1 cellular context compared by ENCODE assay signal in the genomic region with DNA sequence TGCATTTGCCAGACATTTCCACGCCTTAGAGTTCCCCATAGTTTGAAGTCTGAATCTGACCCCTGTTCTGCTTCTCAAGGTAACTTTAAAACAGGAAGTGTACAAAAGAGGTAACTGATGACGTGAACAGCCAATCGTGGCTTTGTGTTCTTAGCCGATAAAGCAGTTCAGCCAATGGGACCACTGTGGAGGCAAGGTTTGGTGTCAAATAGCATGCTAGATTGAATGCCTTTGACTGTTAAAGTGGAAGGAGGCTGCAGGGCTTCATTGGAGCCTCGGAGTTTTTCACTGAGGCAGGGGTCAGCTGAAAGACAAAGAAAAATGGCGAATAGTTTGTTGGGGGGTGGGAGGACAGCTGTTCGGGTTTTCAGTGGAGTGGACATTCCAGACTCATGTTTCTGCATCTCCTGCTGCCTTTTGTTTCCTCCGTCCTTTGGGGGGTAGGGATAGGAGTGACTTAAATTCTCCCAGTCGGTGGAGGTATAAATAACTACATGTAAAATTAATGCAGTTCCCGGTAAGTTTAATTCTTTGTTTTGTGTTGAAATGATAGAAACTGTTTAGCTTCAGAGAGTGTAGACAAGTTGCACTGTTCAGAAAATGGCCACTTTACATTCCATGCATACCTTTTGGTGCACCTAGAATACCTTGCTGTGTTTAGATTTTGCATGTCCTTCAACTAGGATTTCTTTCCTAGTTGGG.
TF ChIP-seq lines count a peak whose summit lies in the region.

No MANE protein-coding gene starts in this region.

TF ChIP-seq in HepG2, 621 proteins besides CTCF, POLR2A, EP300 and RAD21 (continued from another document and continues in another):
- TF ChIP-seq, protein P1, sequence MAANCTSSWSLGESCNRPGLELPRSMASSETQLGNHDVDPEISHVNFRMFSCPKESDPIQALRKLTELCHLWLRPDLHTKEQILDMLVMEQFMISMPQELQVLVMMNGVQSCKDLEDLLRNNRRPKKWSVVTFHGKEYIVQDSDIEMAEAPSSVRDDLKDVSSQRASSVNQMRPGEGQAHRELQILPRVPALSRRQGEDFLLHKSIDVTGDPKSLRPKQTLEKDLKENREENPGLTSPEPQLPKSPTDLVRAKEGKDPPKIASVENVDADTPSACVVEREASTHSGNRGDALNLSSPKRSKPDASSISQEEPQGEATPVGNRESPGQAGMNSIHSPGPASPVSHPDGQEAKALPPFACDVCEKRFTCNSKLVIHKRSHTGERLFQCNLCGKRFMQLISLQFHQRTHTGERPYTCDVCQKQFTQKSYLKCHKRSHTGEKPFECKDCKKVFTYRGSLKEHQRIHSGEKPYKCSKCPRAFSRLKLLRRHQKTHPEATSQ (CRISPR knock-in tag; IDR thresholded peaks at IDR 0.05; ENCODE audit: borderline replicate concordance), result no peak
- TF ChIP-seq, protein P2, sequence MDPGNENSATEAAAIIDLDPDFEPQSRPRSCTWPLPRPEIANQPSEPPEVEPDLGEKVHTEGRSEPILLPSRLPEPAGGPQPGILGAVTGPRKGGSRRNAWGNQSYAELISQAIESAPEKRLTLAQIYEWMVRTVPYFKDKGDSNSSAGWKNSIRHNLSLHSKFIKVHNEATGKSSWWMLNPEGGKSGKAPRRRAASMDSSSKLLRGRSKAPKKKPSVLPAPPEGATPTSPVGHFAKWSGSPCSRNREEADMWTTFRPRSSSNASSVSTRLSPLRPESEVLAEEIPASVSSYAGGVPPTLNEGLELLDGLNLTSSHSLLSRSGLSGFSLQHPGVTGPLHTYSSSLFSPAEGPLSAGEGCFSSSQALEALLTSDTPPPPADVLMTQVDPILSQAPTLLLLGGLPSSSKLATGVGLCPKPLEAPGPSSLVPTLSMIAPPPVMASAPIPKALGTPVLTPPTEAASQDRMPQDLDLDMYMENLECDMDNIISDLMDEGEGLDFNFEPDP (CRISPR knock-in tag; conservative IDR thresholded peaks at IDR 0.05), result no peak
- TF ChIP-seq PAX8 (CRISPR knock-in tag; IDR thresholded peaks at IDR 0.05; ENCODE audit: borderline replicate concordance) (no peak), ZNF552 (CRISPR knock-in tag; IDR thresholded peaks at IDR 0.05; ENCODE audit: borderline replicate concordance) (no peak), GTF2F1 (IDR thresholded peaks at IDR 0.05; ENCODE audit: low read length) (no peak), NFYB (CRISPR knock-in tag; IDR thresholded peaks at IDR 0.05) (peak; percentile 99), MTF2 (CRISPR knock-in tag; IDR thresholded peaks at IDR 0.05; ENCODE audit: borderline replicate concordance) (no peak), ZNF570 (CRISPR knock-in tag; IDR thresholded peaks at IDR 0.05; ENCODE audit: borderline replicate concordance) (no peak), ZNF660 (CRISPR knock-in tag; IDR thresholded peaks at IDR 0.05; ENCODE audit: borderline replicate concordance, low read depth) (no peak), ZNF251 (CRISPR knock-in tag; IDR thresholded peaks at IDR 0.05) (no peak), PHF20 (CRISPR knock-in tag; IDR thresholded peaks at IDR 0.05) (0 out of 2 replicates have a peak, but pooled peaks have one; percentile 51), ZSCAN21 (CRISPR knock-in tag; IDR thresholded peaks at IDR 0.05; ENCODE audit: borderline replicate concordance) (no peak), ZNF17 (CRISPR knock-in tag; IDR thresholded peaks at IDR 0.05) (no peak), RFX1 (IDR thresholded peaks at IDR 0.05) (no peak), ZNF3 (CRISPR knock-in tag; IDR thresholded peaks at IDR 0.05) (no peak), SIX1 (CRISPR knock-in tag; IDR thresholded peaks at IDR 0.05; ENCODE audit: borderline replicate concordance) (peak; percentile 45; the same call in 1 of the 2 replicates), SMYD3 (CRISPR knock-in tag; IDR thresholded peaks at IDR 0.05) (no peak), ZNF274 (CRISPR knock-in tag; IDR thresholded peaks at IDR 0.05) (no peak), ATF1 (CRISPR knock-in tag; IDR thresholded peaks at IDR 0.05) (peak; percentile 86), GPN1 (CRISPR knock-in tag; IDR thresholded peaks at IDR 0.05; ENCODE audit: borderline replicate concordance) (no peak), ZFP82 (CRISPR knock-in tag; IDR thresholded peaks at IDR 0.05; ENCODE audit: borderline replicate concordance) (no peak), ZNF879 (CRISPR knock-in tag; IDR thresholded peaks at IDR 0.05) (no peak), ZMYM4 (CRISPR knock-in tag; IDR thresholded peaks at IDR 0.05) (peak; percentile 91), ZNF331 (CRISPR knock-in tag; IDR thresholded peaks at IDR 0.05) (no peak), SIN3B (IDR thresholded peaks at IDR 0.05; ENCODE audit: low read length) (no peak), CHCHD3 (CRISPR knock-in tag; IDR thresholded peaks at IDR 0.05) (no peak), YEATS2 (CRISPR knock-in tag; IDR thresholded peaks at IDR 0.05; ENCODE audit: borderline replicate concordance) (no peak; the same call in 1 of the 2 replicates)
- TF ChIP-seq, protein P3, sequence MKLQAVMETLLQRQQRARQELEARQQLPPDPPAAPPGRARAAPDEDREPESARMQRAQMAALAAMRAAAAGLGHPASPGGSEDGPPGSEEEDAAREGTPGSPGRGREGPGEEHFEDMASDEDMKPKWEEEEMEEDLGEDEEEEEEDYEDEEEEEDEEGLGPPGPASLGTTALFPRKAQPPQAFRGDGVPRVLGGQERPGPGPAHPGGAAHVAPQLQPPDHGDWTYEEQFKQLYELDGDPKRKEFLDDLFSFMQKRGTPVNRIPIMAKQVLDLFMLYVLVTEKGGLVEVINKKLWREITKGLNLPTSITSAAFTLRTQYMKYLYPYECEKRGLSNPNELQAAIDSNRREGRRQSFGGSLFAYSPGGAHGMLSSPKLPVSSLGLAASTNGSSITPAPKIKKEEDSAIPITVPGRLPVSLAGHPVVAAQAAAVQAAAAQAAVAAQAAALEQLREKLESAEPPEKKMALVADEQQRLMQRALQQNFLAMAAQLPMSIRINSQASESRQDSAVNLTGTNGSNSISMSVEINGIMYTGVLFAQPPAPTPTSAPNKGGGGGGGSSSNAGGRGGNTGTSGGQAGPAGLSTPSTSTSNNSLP (IDR thresholded peaks at IDR 0.05; ENCODE audit: low read depth, low read length), result no peak
- TF ChIP-seq, protein P4, sequence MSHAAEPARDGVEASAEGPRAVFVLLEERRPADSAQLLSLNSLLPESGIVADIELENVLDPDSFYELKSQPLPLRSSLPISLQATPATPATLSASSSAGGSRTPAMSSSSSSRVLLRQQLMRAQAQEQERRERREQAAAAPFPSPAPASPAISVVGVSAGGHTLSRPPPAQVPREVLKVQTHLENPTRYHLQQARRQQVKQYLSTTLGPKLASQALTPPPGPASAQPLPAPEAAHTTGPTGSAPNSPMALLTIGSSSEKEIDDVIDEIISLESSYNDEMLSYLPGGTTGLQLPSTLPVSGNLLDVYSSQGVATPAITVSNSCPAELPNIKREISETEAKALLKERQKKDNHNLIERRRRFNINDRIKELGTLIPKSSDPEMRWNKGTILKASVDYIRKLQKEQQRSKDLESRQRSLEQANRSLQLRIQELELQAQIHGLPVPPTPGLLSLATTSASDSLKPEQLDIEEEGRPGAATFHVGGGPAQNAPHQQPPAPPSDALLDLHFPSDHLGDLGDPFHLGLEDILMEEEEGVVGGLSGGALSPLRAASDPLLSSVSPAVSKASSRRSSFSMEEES (CRISPR knock-in tag; IDR thresholded peaks at IDR 0.05), result 0 out of 2 replicates have a peak, but pooled peaks have one; percentile 9
- TF ChIP-seq, protein P5, sequence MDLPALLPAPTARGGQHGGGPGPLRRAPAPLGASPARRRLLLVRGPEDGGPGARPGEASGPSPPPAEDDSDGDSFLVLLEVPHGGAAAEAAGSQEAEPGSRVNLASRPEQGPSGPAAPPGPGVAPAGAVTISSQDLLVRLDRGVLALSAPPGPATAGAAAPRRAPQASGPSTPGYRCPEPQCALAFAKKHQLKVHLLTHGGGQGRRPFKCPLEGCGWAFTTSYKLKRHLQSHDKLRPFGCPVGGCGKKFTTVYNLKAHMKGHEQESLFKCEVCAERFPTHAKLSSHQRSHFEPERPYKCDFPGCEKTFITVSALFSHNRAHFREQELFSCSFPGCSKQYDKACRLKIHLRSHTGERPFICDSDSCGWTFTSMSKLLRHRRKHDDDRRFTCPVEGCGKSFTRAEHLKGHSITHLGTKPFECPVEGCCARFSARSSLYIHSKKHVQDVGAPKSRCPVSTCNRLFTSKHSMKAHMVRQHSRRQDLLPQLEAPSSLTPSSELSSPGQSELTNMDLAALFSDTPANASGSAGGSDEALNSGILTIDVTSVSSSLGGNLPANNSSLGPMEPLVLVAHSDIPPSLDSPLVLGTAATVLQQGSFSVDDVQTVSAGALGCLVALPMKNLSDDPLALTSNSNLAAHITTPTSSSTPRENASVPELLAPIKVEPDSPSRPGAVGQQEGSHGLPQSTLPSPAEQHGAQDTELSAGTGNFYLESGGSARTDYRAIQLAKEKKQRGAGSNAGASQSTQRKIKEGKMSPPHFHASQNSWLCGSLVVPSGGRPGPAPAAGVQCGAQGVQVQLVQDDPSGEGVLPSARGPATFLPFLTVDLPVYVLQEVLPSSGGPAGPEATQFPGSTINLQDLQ (CRISPR knock-in tag; IDR thresholded peaks at IDR 0.05), result no peak
- TF ChIP-seq, protein P6, sequence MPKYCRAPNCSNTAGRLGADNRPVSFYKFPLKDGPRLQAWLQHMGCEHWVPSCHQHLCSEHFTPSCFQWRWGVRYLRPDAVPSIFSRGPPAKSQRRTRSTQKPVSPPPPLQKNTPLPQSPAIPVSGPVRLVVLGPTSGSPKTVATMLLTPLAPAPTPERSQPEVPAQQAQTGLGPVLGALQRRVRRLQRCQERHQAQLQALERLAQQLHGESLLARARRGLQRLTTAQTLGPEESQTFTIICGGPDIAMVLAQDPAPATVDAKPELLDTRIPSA (CRISPR knock-in tag; IDR thresholded peaks at IDR 0.05; ENCODE audit: borderline replicate concordance), result no peak
- TF ChIP-seq, protein P7, sequence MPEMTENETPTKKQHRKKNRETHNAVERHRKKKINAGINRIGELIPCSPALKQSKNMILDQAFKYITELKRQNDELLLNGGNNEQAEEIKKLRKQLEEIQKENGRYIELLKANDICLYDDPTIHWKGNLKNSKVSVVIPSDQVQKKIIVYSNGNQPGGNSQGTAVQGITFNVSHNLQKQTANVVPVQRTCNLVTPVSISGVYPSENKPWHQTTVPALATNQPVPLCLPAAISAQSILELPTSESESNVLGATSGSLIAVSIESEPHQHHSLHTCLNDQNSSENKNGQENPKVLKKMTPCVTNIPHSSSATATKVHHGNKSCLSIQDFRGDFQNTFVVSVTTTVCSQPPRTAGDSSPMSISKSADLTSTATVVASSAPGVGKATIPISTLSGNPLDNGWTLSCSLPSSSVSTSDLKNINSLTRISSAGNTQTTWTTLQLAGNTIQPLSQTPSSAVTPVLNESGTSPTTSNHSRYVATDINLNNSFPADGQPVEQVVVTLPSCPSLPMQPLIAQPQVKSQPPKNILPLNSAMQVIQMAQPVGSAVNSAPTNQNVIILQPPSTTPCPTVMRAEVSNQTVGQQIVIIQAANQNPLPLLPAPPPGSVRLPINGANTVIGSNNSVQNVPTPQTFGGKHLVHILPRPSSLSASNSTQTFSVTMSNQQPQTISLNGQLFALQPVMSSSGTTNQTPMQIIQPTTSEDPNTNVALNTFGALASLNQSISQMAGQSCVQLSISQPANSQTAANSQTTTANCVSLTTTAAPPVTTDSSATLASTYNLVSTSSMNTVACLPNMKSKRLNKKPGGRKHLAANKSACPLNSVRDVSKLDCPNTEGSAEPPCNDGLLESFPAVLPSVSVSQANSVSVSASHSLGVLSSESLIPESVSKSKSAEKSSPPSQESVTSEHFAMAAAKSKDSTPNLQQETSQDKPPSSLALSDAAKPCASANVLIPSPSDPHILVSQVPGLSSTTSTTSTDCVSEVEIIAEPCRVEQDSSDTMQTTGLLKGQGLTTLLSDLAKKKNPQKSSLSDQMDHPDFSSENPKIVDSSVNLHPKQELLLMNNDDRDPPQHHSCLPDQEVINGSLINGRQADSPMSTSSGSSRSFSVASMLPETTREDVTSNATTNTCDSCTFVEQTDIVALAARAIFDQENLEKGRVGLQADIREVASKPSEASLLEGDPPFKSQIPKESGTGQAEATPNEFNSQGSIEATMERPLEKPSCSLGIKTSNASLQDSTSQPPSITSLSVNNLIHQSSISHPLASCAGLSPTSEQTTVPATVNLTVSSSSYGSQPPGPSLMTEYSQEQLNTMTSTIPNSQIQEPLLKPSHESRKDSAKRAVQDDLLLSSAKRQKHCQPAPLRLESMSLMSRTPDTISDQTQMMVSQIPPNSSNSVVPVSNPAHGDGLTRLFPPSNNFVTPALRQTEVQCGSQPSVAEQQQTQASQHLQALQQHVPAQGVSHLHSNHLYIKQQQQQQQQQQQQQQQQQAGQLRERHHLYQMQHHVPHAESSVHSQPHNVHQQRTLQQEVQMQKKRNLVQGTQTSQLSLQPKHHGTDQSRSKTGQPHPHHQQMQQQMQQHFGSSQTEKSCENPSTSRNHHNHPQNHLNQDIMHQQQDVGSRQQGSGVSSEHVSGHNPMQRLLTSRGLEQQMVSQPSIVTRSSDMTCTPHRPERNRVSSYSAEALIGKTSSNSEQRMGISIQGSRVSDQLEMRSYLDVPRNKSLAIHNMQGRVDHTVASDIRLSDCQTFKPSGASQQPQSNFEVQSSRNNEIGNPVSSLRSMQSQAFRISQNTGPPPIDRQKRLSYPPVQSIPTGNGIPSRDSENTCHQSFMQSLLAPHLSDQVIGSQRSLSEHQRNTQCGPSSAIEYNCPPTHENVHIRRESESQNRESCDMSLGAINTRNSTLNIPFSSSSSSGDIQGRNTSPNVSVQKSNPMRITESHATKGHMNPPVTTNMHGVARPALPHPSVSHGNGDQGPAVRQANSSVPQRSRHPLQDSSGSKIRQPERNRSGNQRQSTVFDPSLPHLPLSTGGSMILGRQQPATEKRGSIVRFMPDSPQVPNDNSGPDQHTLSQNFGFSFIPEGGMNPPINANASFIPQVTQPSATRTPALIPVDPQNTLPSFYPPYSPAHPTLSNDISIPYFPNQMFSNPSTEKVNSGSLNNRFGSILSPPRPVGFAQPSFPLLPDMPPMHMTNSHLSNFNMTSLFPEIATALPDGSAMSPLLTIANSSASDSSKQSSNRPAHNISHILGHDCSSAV (CRISPR knock-in tag; IDR thresholded peaks at IDR 0.05; ENCODE audit: borderline replicate concordance), result no peak
- TF ChIP-seq, protein P8, sequence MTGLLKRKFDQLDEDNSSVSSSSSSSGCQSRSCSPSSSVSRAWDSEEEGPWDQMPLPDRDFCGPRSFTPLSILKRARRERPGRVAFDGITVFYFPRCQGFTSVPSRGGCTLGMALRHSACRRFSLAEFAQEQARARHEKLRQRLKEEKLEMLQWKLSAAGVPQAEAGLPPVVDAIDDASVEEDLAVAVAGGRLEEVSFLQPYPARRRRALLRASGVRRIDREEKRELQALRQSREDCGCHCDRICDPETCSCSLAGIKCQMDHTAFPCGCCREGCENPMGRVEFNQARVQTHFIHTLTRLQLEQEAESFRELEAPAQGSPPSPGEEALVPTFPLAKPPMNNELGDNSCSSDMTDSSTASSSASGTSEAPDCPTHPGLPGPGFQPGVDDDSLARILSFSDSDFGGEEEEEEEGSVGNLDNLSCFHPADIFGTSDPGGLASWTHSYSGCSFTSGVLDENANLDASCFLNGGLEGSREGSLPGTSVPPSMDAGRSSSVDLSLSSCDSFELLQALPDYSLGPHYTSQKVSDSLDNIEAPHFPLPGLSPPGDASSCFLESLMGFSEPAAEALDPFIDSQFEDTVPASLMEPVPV (CRISPR knock-in tag; IDR thresholded peaks at IDR 0.05), result no peak
- TF ChIP-seq, protein P9, sequence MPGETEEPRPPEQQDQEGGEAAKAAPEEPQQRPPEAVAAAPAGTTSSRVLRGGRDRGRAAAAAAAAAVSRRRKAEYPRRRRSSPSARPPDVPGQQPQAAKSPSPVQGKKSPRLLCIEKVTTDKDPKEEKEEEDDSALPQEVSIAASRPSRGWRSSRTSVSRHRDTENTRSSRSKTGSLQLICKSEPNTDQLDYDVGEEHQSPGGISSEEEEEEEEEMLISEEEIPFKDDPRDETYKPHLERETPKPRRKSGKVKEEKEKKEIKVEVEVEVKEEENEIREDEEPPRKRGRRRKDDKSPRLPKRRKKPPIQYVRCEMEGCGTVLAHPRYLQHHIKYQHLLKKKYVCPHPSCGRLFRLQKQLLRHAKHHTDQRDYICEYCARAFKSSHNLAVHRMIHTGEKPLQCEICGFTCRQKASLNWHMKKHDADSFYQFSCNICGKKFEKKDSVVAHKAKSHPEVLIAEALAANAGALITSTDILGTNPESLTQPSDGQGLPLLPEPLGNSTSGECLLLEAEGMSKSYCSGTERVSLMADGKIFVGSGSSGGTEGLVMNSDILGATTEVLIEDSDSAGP (CRISPR knock-in tag; IDR thresholded peaks at IDR 0.05; ENCODE audit: borderline replicate concordance), result peak; percentile 92
